Comparison of ENCODE assay signal across 16 cellular contexts in the genomic region with DNA sequence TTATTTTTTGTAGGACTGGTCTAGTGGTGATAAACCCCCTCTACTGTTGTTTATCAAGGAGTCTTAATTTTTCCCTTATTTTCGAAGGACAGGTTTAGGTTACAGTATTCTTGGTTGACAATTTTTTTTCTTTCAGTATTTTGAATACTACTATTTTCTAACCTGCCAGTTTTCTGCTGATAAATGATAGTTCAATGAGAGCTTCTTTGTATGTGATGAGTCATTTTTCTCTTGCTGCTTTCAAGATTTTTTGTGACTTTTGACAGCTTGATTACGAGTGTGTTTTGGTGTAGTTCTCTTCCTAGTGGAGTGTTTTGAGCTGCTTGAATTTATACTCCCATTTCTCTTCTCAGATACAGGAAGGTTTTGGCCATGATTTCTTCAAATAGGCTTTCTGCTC.
A peak's percentile ranks its signal among the peaks of the same experiment; 100 is the strongest.
DNase-seq lines count a peak whose midpoint lies in the region; ATAC-seq, FAIRE-seq and TF ChIP-seq lines count a peak whose summit lies in the region.
"Had no signal": no experiment of that assay in that cellular context is flagged by ENCODE, and none has a peak within 500 bp of the region (broad histone marks: within the 10 kb centered on the region; RNA-seq: fewer than 3 reads in every experiment).

No MANE protein-coding gene starts in this region.

- FAIRE-seq in GM19239 (lab: Jason Lieb, UNC) (peak; percentile 39), K562 (lab: Jason Lieb, UNC) (peak; percentile 82)
- FAIRE-seq: GM12891, HTR-8/SVneo had no signal

- 17% methylated on average over 2 of the region's 2 CpGs for WGBS in K562 (ENCODE audit: insufficient coverage, low coverage, missing lambda C conversion rate)

- peak; percentile 18 for DNase-seq in EL
- no peak for DNase-seq in GM19239 (ENCODE audit: insufficient read length, low spot score)
- peak in 1 of 4 experiments; percentile 23 for DNase-seq in K562 (ENCODE audit: extremely low read depth in 1 of 4, low spot score in 3 of 4)
- no peak for DNase-seq in NCI-H524 treated with DMSO at 0.1 percent for 48 hours (lab: John Stamatoyannopoulos, UW)
- no peak for DNase-seq in stimulated activated CD4-positive, alpha-beta T cell treated with anti-CD3 and anti-CD28 coated beads, Interleukin-2, amount 100 ng/mL, for 24 hours
- DNase-seq in activated gamma-delta T cell treated with Interleukin-2 at 50 U/mL for 16 hours, result no peak
- DNase-seq: CD8-positive, alpha-beta T cell; COR-L47; DMS153; H7; Karpas-422 had no signal

- no peak for TF ChIP-seq POLR2A in K562 (conservative IDR thresholded peaks at IDR 0.05)

- H4K20me1 ChIP-seq in OCI-LY3 (ENCODE audit: insufficient read depth, low read length), result no peaks in the 10 kb centered on the region
- H4K20me1 ChIP-seq in K562 (replicated peaks; ENCODE audit: control insufficient read depth, insufficient read depth, low read length), result no peaks in the 10 kb centered on the region; the same call in 1 of the 2 replicates

- H3K4me2 ChIP-seq in OCI-LY3 (ENCODE audit: low read length), result no peak overlapping the region
- H3K4me2 ChIP-seq in K562 (ENCODE audit: insufficient read depth, low read length), result no peak overlapping the region
- H3K4me2 ChIP-seq: GM23338 had no signal

- H3K27me3 ChIP-seq in OCI-LY3 (ENCODE audit: low read depth, low read length), result no peaks in the 10 kb centered on the region
- H3K27me3 ChIP-seq in K562 (ENCODE audit: control insufficient read depth in 2 of 2, insufficient read depth in 2 of 2, low read length in 2 of 2), result no peaks in the 10 kb centered on the region

- H3K4me3 ChIP-seq in OCI-LY3 (ENCODE audit: low read length) (no peak overlapping the region), K562 (no peak overlapping the region)
- H3K4me3 ChIP-seq: GM23338 had no signal

- TF ChIP-seq EP300 in K562 (IDR thresholded peaks at IDR 0.05; ENCODE audit: low read length), result no peak

- no TSS peak for BruUV-seq in K562 (replicated peaks; lab: Mats Ljungman, UMichigan)

- H3K9me1 ChIP-seq in K562 (ENCODE audit: control insufficient read depth, insufficient read depth, low read length), result no peaks in the 10 kb centered on the region

- CTCF ChIA-PET in K562 (lab: Yijun Ruan, JAX; ENCODE audit: low intra/inter-chr PET ratio), result interaction anchor here (1.4 to 2.0 kb wide), 2 partner anchors 245 to 248 kb away, joined by 6 to 17 read pairs; no protein-coding TSS in a partner anchor

- H3K36me3 ChIP-seq in OCI-LY3 (replicated peaks; ENCODE audit: low read depth, low read length) (peaks cover 66% of the 10 kb centered on the region), K562 (ENCODE audit: control insufficient read depth, insufficient read depth, low read length) (peaks cover 75% of the 10 kb centered on the region; the same call in 2 of the 3 replicates)

- POLR2A ChIA-PET in K562 (lab: Yijun Ruan, JAX), result interaction anchor here (1.2 kb wide), 1 partner anchor 229 kb away, joined by 3 read pairs; no protein-coding TSS in a partner anchor

- no peak for TF ChIP-seq CTCF in OCI-LY3 (IDR thresholded peaks at IDR 0.05; ENCODE audit: low read depth, low read length)
- no peak for TF ChIP-seq CTCF in K562 (IDR thresholded peaks at IDR 0.05 in 2 of 3, conservative IDR thresholded peaks at IDR 0.05 in 1 of 3; ENCODE audit: insufficient read depth in 2 of 3, low read depth in 1 of 3, low read length in 3 of 3)

- ATAC-seq in K562 (peak; percentile 67), GM18498 (IDR thresholded peaks at IDR 0.05; ENCODE audit: unreplicated experiment) (no peak)
- ATAC-seq: CD8-positive, alpha-beta T cell had no signal

- H3K9me3 ChIP-seq in OCI-LY3 (ENCODE audit: insufficient read depth, low read length) (peaks cover 12% of the 10 kb centered on the region; the same call in 1 of the 2 replicates), K562 (replicated peaks; ENCODE audit: control insufficient read depth, insufficient read depth, low read depth, low read length) (no peaks in the 10 kb centered on the region; the same call in 1 of the 2 replicates)

- intact Hi-C loops in K562 (cut with micrococcal nuclease), result loop anchor here (2.0 kb wide), 1 partner anchor 248 kb away; no protein-coding TSS in a partner anchor

- H3K9ac ChIP-seq in OCI-LY3 (ENCODE audit: low read length) (no peak overlapping the region), K562 (ENCODE audit: insufficient read depth in 1 of 2, low read depth in 2 of 2, low read length in 2 of 2) (no peak overlapping the region)

- H3K4me1 ChIP-seq in OCI-LY3 (ENCODE audit: low read length), result peaks cover 45% of the 10 kb centered on the region
- no peaks in the 10 kb centered on the region for H3K4me1 ChIP-seq in K562 (replicated peaks in 1 of 2; ENCODE audit: control insufficient read depth in 2 of 2, insufficient read depth in 2 of 2, low read length in 2 of 2)

- no peak for TF ChIP-seq RAD21 in K562 (CRISPR knock-in tag; conservative IDR thresholded peaks at IDR 0.05 in 1 of 2, IDR thresholded peaks at IDR 0.05 in 1 of 2)

- peaks cover 14% of the 10 kb centered on the region for H3K79me2 ChIP-seq in OCI-LY3 (ENCODE audit: low read length)
- peaks cover 15% of the 10 kb centered on the region for H3K79me2 ChIP-seq in K562 (ENCODE audit: control insufficient read depth, insufficient read depth, low read length)

- peak overlapping the region; percentile 40 for H3K27ac ChIP-seq in OCI-LY3 (ENCODE audit: low read length)
- H3K27ac ChIP-seq in K562 (ENCODE audit: extremely low read depth, low read depth, low read length), result 0 out of 3 replicates have a peak overlapping the region, but pooled peaks have one; percentile 12

- H2AFZ ChIP-seq in OCI-LY3 (ENCODE audit: low read depth, low read length) (no peak overlapping the region), K562 (ENCODE audit: low read depth, low read length) (no peak overlapping the region)
- H2AFZ ChIP-seq: GM23338 had no signal

- in situ Hi-C loops in K562 (cut with MboI), result no loop called here

TF ChIP-seq in K562, 482 proteins besides CTCF, POLR2A, EP300 and RAD21 (continues in another document):
- TF ChIP-seq EHMT2 (IDR thresholded peaks at IDR 0.05) (peak; percentile 51; the same call in 1 of the 2 replicates), ZNF707 (CRISPR knock-in tag; conservative IDR thresholded peaks at IDR 0.05) (no peak), ZNF253 (CRISPR knock-in tag; conservative IDR thresholded peaks at IDR 0.05) (no peak), NFE2 (IDR thresholded peaks at IDR 0.05; ENCODE audit: low read depth) (0 out of 2 replicates have a peak, but pooled peaks have one; percentile 15), HIVEP1 (CRISPR knock-in tag; IDR thresholded peaks at IDR 0.05) (no peak), MAFK (IDR thresholded peaks at IDR 0.05; ENCODE audit: low read length) (peak; percentile 19; the same call in 1 of the 2 replicates), TRIM24 (IDR thresholded peaks at IDR 0.05) (peak; percentile 6 to 26; a peak in 1 of 4 replicates), SMARCA4 (IDR thresholded peaks at IDR 0.05) (peak; percentile 31; the same call in 1 of the 2 replicates), MAFG (tag; conservative IDR thresholded peaks at IDR 0.05) (peak; percentile 28), ZNF76 (CRISPR knock-in tag; IDR thresholded peaks at IDR 0.05; ENCODE audit: borderline replicate concordance) (no peak), HDAC8 (tag; IDR thresholded peaks at IDR 0.05) (no peak), MIER1 (IDR thresholded peaks at IDR 0.05; ENCODE audit: low read depth) (no peak), ZNF274 (IDR thresholded peaks at IDR 0.05; ENCODE audit: borderline replicate concordance, low read depth, low read length) (no peak), MEIS2 (IDR thresholded peaks at IDR 0.05; ENCODE audit: partially characterized antibody) (peak; percentile 82), CBX3 (IDR thresholded peaks at IDR 0.05; ENCODE audit: borderline replicate concordance in 1 of 2, low read length in 2 of 2) (0 out of 3 replicates have a peak, but pooled peaks of 1 of the 2 experiments have one; percentile 41)
- TF ChIP-seq, protein P1, sequence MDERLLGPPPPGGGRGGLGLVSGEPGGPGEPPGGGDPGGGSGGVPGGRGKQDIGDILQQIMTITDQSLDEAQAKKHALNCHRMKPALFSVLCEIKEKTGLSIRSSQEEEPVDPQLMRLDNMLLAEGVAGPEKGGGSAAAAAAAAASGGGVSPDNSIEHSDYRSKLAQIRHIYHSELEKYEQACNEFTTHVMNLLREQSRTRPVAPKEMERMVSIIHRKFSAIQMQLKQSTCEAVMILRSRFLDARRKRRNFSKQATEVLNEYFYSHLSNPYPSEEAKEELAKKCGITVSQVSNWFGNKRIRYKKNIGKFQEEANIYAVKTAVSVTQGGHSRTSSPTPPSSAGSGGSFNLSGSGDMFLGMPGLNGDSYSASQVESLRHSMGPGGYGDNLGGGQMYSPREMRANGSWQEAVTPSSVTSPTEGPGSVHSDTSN (CRISPR knock-in tag; IDR thresholded peaks at IDR 0.05; ENCODE audit: low read depth), result no peak
- TF ChIP-seq, protein P1 (tag; conservative IDR thresholded peaks at IDR 0.05; ENCODE audit: low read depth), result peak; percentile 59
- TF ChIP-seq, protein P2, sequence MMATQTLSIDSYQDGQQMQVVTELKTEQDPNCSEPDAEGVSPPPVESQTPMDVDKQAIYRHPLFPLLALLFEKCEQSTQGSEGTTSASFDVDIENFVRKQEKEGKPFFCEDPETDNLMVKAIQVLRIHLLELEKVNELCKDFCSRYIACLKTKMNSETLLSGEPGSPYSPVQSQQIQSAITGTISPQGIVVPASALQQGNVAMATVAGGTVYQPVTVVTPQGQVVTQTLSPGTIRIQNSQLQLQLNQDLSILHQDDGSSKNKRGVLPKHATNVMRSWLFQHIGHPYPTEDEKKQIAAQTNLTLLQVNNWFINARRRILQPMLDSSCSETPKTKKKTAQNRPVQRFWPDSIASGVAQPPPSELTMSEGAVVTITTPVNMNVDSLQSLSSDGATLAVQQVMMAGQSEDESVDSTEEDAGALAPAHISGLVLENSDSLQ (IDR thresholded peaks at IDR 0.05), result peak; percentile 71
